In the genomic region with DNA sequence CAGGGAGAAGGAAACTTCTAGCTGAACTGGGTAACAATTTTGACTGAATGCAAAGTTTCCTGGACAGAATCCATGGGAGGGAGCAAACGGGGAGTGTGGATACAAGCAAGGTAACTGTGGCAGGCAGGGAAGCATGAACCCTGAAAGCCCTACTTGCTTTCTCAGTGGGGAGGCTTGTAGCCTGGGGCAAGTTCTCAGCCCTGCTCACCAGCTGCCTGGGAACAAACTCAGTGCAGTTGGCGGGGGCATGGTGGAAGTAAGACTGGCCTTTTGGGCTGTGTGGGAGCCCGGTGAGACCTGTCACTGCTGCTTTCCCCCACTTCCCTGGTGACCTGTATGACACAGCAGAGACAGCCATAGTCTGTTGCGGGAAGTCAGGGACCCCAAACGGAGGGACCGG, we compare ENCODE assay signal across 8 cellular contexts. TPM values are rescaled to one million over a fixed set of nuclear protein-coding genes. Genes with fewer than 3 reads are reported as not detected.
"Had no signal": no experiment of that assay in that cellular context is flagged by ENCODE, and none has a peak within 500 bp of the region (broad histone marks: within the 10 kb centered on the region; RNA-seq: fewer than 3 reads in every experiment).

No MANE protein-coding gene starts in this region.

- H3K4me3 ChIP-seq: K562 had no signal

- ATAC-seq: K562 had no signal

- DNase-seq: GOT3, H7, HCEC 1CT, IMR-90, KG1 had no signal

RNA-seq across cellular contexts. Expression of a gene that starts 14.0 kb away (rescaled TPM):
- total RNA-seq: H4, H7, HT-29, IMR-90, K562 had no signal
- polyA plus RNA-seq: IMR-90, K562 had no signal

RNA-seq across cellular contexts. Expression of a gene that starts 48.7 kb away (rescaled TPM):
- total RNA-seq: HT-29, IMR-90, K562 had no signal
- polyA plus RNA-seq: IMR-90, K562 had no signal
